In genomic region chr22:20550057-20550817, GRCh38 we compare ENCODE assay signal across 1 cellular context.
TF ChIP-seq lines count a peak whose summit lies in the region.

No MANE protein-coding gene starts in this region.

TF ChIP-seq in GM23338, 12 proteins besides CTCF, POLR2A, EP300 and RAD21 (continued from another document):
- TF ChIP-seq ZNF462 (CRISPR knock-in tag; IDR thresholded peaks at IDR 0.05) (no peak), REST (IDR thresholded peaks at IDR 0.05; ENCODE audit: unreplicated experiment) (no peak), CREB1 (CRISPR knock-in tag; IDR thresholded peaks at IDR 0.05; ENCODE audit: low read depth) (no peak)
